Comparison of ENCODE assay signal across 22 cellular contexts in the genomic region with DNA sequence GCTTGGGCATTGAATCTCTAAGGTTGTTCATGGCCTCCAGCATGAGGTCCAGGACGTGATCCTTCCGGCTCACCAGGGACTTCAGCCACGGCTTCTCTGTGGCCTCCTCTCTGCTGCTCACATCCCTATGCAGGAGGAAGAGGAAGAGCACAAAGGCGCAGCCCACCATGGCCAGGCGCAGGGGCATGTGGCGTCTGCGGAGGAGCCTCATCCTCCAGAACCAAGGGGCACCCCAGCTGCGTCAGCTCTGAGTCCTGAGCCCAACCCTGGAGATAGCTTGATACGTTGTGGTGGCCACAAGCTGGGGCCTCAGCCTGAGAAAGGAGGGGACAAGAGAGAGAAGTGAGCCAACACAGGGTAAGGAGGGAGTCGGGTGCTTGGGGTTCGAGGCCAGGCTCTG. TPM values are rescaled to one million over a fixed set of nuclear protein-coding genes. Genes with fewer than 3 reads are reported as not detected.
"Had no signal": no experiment of that assay in that cellular context is flagged by ENCODE, and none has a peak within 500 bp of the region (broad histone marks: within the 10 kb centered on the region; RNA-seq: fewer than 3 reads in every experiment).

No MANE protein-coding gene starts in this region.

- H3K9me3 ChIP-seq: left lung, ovary, right lobe of liver, stomach, thyroid gland had no signal

- H3K4me1 ChIP-seq: left lung, right lobe of liver, stomach had no signal

- ATAC-seq: left cardiac atrium; left lung; naive thymus-derived CD8-positive, alpha-beta T cell; right lobe of liver had no signal

- H3K27ac ChIP-seq: left lung, ovary, right lobe of liver, stomach, thyroid gland had no signal

- H3K36me3 ChIP-seq: ovary, right lobe of liver, thyroid gland had no signal

- H3K4me3 ChIP-seq: dorsolateral prefrontal cortex, left lung, ovary, right lobe of liver, stomach, thyroid gland had no signal

- DNase-seq: cerebellar nuclear complex; dorsolateral prefrontal cortex; effector CD4-positive, alpha-beta T cell; hypothalamus; left cardiac atrium; left lung; mesendoderm; midbrain; naive thymus-derived CD8-positive, alpha-beta T cell; nephron progenitor cell; occipital lobe; ovary; right lobe of liver; small intestine; stimulated activated CD4-positive, alpha-beta T cell treated with anti-CD3 and anti-CD28 coated beads, Interleukin-15, amount 100 ng/mL, for 24 hours; stimulated activated CD4-positive, alpha-beta T cell treated with anti-CD3 and anti-CD28 coated beads, Interleukin-4, amount 100 ng/mL, for 1 hour; stimulated activated CD8-positive, alpha-beta memory T cell treated with anti-CD3 and anti-CD28 coated beads, Interleukin-4, amount 100 ng/mL, for 48 hours; stimulated activated naive CD4-positive, alpha-beta T cell treated with Interleukin-2 at 50 U/mL for 16 hours; stomach; thyroid gland had no signal

- H3K27me3 ChIP-seq: dorsolateral prefrontal cortex, left lung, ovary, right lobe of liver, stomach, thyroid gland had no signal

RNA-seq across cellular contexts. Expression of a gene that starts 33.1 kb away (rescaled TPM):
- polyA plus RNA-seq: esophagus, ovary, small intestine, stomach, urinary bladder had no signal
